9 cellular contexts compared by ENCODE assay signal in the genomic region with DNA sequence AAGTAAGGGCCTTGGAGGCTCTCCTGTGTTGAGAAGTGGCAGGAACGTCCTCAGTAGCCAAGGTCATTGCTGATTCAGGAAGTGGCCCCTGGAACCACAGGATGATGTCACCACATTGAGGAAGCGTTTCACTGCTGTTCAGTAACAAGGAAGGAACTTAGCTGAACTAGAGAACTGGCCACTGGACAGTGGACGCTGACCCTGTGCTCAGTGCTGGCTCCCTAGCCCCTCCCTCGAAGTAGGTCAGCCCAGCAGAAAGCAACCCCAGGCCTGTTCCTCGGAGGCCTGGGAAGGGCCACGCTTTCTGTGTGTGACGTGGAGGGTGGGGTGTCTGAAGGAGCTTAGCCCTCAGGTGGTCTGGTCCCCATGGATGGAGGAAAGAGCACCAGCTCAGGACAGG. TPM values are rescaled to one million over a fixed set of nuclear protein-coding genes. Genes with fewer than 3 reads are reported as not detected.
DNase-seq lines count a peak whose midpoint lies in the region; ATAC-seq and TF ChIP-seq lines count a peak whose summit lies in the region.
"Had no signal": no experiment of that assay in that cellular context is flagged by ENCODE, and none has a peak within 500 bp of the region (broad histone marks: within the 10 kb centered on the region; RNA-seq: fewer than 3 reads in every experiment).

No MANE protein-coding gene starts in this region.

- no peaks in the 10 kb centered on the region for H3K9me3 Mint-ChIP-seq in glutamatergic neuron (ENCODE audit: unreplicated experiment)

- TF ChIP-seq CTCF in esophagus squamous epithelium (IDR thresholded peaks at IDR 0.05) (no peak), neutrophil (IDR thresholded peaks at IDR 0.05) (no peak), glutamatergic neuron (IDR thresholded peaks at IDR 0.05; ENCODE audit: partially characterized antibody, unreplicated experiment) (no peak)

- H3K4me3 ChIP-seq in esophagus squamous epithelium (no peak overlapping the region), neutrophil (ENCODE audit: low read depth in 1 of 2, low read length in 1 of 2) (peak overlapping the region; percentile 24 to 51)

- intact Hi-C loops in esophagus squamous epithelium (cut with DNase I), result no loop called here

- no peaks in the 10 kb centered on the region for H3K4me1 Mint-ChIP-seq in glutamatergic neuron (ENCODE audit: low read depth, unreplicated experiment)

- H3K36me3 Mint-ChIP-seq in glutamatergic neuron (ENCODE audit: unreplicated experiment), result no peaks in the 10 kb centered on the region

- ATAC-seq in GM19395 (IDR thresholded peaks at IDR 0.05; ENCODE audit: unreplicated experiment) (no peak), GM19324 (IDR thresholded peaks at IDR 0.05; ENCODE audit: low FRiP score, unreplicated experiment) (no peak)

- H3K27me3 Mint-ChIP-seq in glutamatergic neuron (ENCODE audit: unreplicated experiment), result peaks cover 2% of the 10 kb centered on the region

- H3K27me3 ChIP-seq in esophagus squamous epithelium, result no peaks in the 10 kb centered on the region
- H3K27me3 ChIP-seq in neutrophil, result no peaks in the 10 kb centered on the region

- DNase-seq in ELR (ENCODE audit: low read depth), result peak; percentile 84
- peak; percentile 57 for DNase-seq in RKO (ENCODE audit: low spot score)
- peak; percentile 28 for DNase-seq in esophagus squamous epithelium (lab: John Stamatoyannopoulos, UW)
- no peak for DNase-seq in NK-92 (lab: John Stamatoyannopoulos, UW; ENCODE audit: unreplicated experiment)
- DNase-seq in glutamatergic neuron, result no peak
- DNase-seq: activated CD4-positive, alpha-beta T cell treated with anti-CD3 and anti-CD28 coated beads, Interleukin-2, amount 50 U/mL, for 48 hours had no signal

- H3K27ac Mint-ChIP-seq in glutamatergic neuron (ENCODE audit: unreplicated experiment), result no peak overlapping the region

- H3K4me1 ChIP-seq in esophagus squamous epithelium (peaks cover 19 to 77% (median 21%) of the 10 kb centered on the region in 3 donors), neutrophil (ENCODE audit: control insufficient read depth in 1 of 2, insufficient read depth in 1 of 2, low read depth in 1 of 2, low read length in 1 of 2) (peaks cover 48 to 49% of the 10 kb centered on the region in 2 experiments)

- H3K27ac ChIP-seq in esophagus squamous epithelium, result peak overlapping the region in 3 of 4 donors; percentile 35 to 49 (median 49)
- H3K27ac ChIP-seq in neutrophil, result peak overlapping the region; percentile 83

- H3K36me3 ChIP-seq in esophagus squamous epithelium (peaks cover 0 to 91% (median 0%) of the 10 kb centered on the region in 3 donors), neutrophil (no peaks in the 10 kb centered on the region)

- H3K9me3 ChIP-seq in esophagus squamous epithelium (no peaks in the 10 kb centered on the region), neutrophil (no peaks in the 10 kb centered on the region)

- 30 to 68% methylated on average over 3 of the region's 7 CpGs for WGBS in esophagus squamous epithelium, 2 donors

- H3K4me3 Mint-ChIP-seq in glutamatergic neuron (ENCODE audit: unreplicated experiment), result no peak overlapping the region

- no peak for TF ChIP-seq POLR2A in esophagus squamous epithelium (IDR thresholded peaks at IDR 0.05)

RNA-seq across cellular contexts. Expression of gene B9D1, which starts 58.3 kb away (rescaled TPM):
- total RNA-seq in esophagus squamous epithelium, result 10 to 100 TPM in 3 of 4 donors, 1 to 10 TPM in 1; 9.2 to 24.5 (median 13.0) TPM
- total RNA-seq in glutamatergic neuron (ENCODE audit: unreplicated experiment), result 7.8 TPM

Comparison
In these comparisons a context has a peak if more than half of its experiments do, and no peak if none do; other contexts are left out.
1. DNase-seq: peak in ELR (single experiment), RKO (single experiment) and esophagus squamous epithelium (single experiment); none in NK-92 (single experiment) and glutamatergic neuron (single experiment).
2. H3K4me3 ChIP-seq: peak in neutrophil (2 of 2); none in esophagus squamous epithelium (0 of 4).